Comparison of ENCODE assay signal across 8 cellular contexts in the genomic region with DNA sequence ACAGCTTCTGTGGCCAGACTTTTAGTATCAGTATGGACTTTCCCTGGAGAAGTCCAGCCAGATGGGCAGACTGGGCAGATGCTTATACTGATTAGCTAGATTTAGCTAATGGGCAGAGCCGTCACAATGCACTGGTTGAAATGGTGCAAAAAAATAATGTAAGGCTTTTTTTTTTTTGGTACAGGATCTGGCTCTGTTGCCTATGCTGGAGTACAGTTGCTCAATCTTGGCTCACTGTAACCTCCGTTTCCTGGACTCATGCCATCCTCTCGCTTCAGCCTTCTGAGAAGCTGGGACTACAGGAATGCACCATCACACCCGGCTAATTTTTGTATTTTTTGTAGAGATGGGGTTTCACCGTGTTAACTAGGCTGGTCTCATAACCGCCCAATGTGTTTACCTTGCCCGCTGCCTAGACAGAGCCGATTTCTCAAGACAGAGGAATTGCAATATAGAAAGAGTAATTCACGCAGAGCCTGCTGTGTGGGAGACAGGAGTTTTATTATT. TPM values are rescaled to one million over a fixed set of nuclear protein-coding genes. Genes with fewer than 3 reads are reported as not detected.
DNase-seq lines count a peak whose midpoint lies in the region; ATAC-seq and TF ChIP-seq lines count a peak whose summit lies in the region.

No MANE protein-coding gene starts in this region.

- intact Hi-C loops in body of pancreas (cut with DNase I) = no loop called here
- intact Hi-C loops in transverse colon (cut with DNase I; ENCODE audit: low total_unique reads) = no loop called here

- peak; percentile 21 for DNase-seq in NCI-H2171 treated with DMSO at 0.1 percent for 48 hours (lab: John Stamatoyannopoulos, UW)
- no peak for DNase-seq in NCI-H2171 (lab: John Stamatoyannopoulos, UW)
- DNase-seq in body of pancreas = peak; percentile 77 to 87 (median 82)
- peak; percentile 43 for DNase-seq in left kidney (ENCODE audit: low read depth, low spot score)
- peak; percentile 72 for DNase-seq in transverse colon
- no peak for DNase-seq in NCI-H2107 treated with DMSO at 0.1 percent for 48 hours (lab: John Stamatoyannopoulos, UW; ENCODE audit: unreplicated experiment)
- DNase-seq in NCI-H2227 (lab: John Stamatoyannopoulos, UW; ENCODE audit: unreplicated experiment) = no peak

- H3K4me3 ChIP-seq in body of pancreas (no peak overlapping the region), transverse colon (no peak overlapping the region)

- TF ChIP-seq POLR2A in body of pancreas (IDR thresholded peaks at IDR 0.05) (no peak), transverse colon (IDR thresholded peaks at IDR 0.05) (no peak)

- H3K4me1 ChIP-seq in body of pancreas (peaks cover 13% of the 10 kb centered on the region), transverse colon (peaks cover 0 to 21% (median 16%) of the 10 kb centered on the region in 4 donors)

- H3K27me3 ChIP-seq in body of pancreas (no peaks in the 10 kb centered on the region), transverse colon (no peaks in the 10 kb centered on the region)

- no peak for TF ChIP-seq CTCF in body of pancreas (IDR thresholded peaks at IDR 0.05)
- no peak for TF ChIP-seq CTCF in transverse colon (IDR thresholded peaks at IDR 0.05)

- ATAC-seq in body of pancreas (peak; percentile 88), GM18907 (IDR thresholded peaks at IDR 0.05; ENCODE audit: unreplicated experiment) (no peak)

- 11 to 17% methylated on average over 9 of the region's 9 CpGs for WGBS in body of pancreas, 2 donors
- 21 to 27% methylated on average over 8 to 9 of the region's 9 CpGs for WGBS in transverse colon (ENCODE audit: low coverage in 1 of 2), 2 donors

- H3K36me3 ChIP-seq in body of pancreas (replicated peaks in 1 of 2; ENCODE audit: insufficient read depth in 1 of 2, low read depth in 2 of 2) (no peaks in the 10 kb centered on the region), transverse colon (no peaks in the 10 kb centered on the region)

- in situ Hi-C loops in transverse colon (cut with MboI; ENCODE audit: low pct_ligation_motif_present in 1 of 4, low pct_unique_long_range_greater_than_20kb in 1 of 4, low sequenced_read_pairs in 3 of 4) = no loop called here

- H3K27ac ChIP-seq in body of pancreas (peak overlapping the region in 2 of 4 donors; percentile 34 to 57), transverse colon (peak overlapping the region; percentile 29 to 67 (median 57))

- TF ChIP-seq EP300 in transverse colon (IDR thresholded peaks at IDR 0.05; ENCODE audit: low read depth) = no peak

- no peaks in the 10 kb centered on the region for H3K9me3 ChIP-seq in body of pancreas
- no peaks in the 10 kb centered on the region for H3K9me3 ChIP-seq in transverse colon

RNA-seq across cellular contexts. Expression of gene KIFC1, which starts 16.4 kb away (rescaled TPM):
- total RNA-seq in body of pancreas (under 1 TPM in 1 of 2 donors, not detected in 1; 0.66 TPM), transverse colon (10 to 100 TPM in 1 of 4 donors, 1 to 10 TPM in 3; 2.6 to 51.5 (median 5.8) TPM)

RNA-seq across cellular contexts. Expression of gene PHF1, which starts 35.6 kb away (rescaled TPM):
- 10 to 100 TPM; 58.3 to 73.9 TPM for total RNA-seq in body of pancreas
- 100 to 1,000 TPM in 1 of 4 donors, 10 to 100 TPM in 3; 47.8 to 110 (median 48.4) TPM for total RNA-seq in transverse colon

RNA-seq across cellular contexts. Expression of gene CUTA, which starts 42.7 kb away (rescaled TPM):
- total RNA-seq in body of pancreas (100 to 1,000 TPM in 1 of 2 donors, 10 to 100 TPM in 1; 87.7 to 126 TPM), transverse colon (100 to 1,000 TPM in 2 of 4 donors, 10 to 100 TPM in 2; 18.9 to 134 (median 91.3) TPM)

RNA-seq across cellular contexts. Expression of gene SYNGAP1, which starts 44.7 kb away (rescaled TPM):
- total RNA-seq in body of pancreas (1 to 10 TPM; 5.4 to 5.6 TPM), transverse colon (10 to 100 TPM in 2 of 4 donors, 1 to 10 TPM in 2; 4.9 to 37.2 (median 11.1) TPM)

RNA-seq across cellular contexts. Expression of gene DAXX, which starts 52.4 kb away (rescaled TPM):
- total RNA-seq in body of pancreas = 10 to 100 TPM; 20.0 to 28.0 TPM
- total RNA-seq in transverse colon = 100 to 1,000 TPM in 1 of 4 donors, 10 to 100 TPM in 3; 40.7 to 302 (median 52.6) TPM

Comparison
In these comparisons a context has a peak if more than half of its experiments do, and no peak if none do; other contexts are left out.
1. DNase-seq: peak in NCI-H2171 treated with DMSO at 0.1 percent for 48 hours (single experiment), body of pancreas (4 of 4), left kidney (single experiment) and transverse colon (single experiment); none in NCI-H2171 (single experiment), NCI-H2107 treated with DMSO at 0.1 percent for 48 hours (single experiment) and NCI-H2227 (single experiment).